Comparison of ENCODE assay signal across 28 cellular contexts in genomic region chr17:81843713-81844326, GRCh38. TPM values are rescaled to one million over a fixed set of nuclear protein-coding genes. Genes with fewer than 3 reads are reported as not detected.
A peak's percentile ranks its signal among the peaks of the same experiment; 100 is the strongest.
DNase-seq lines count a peak whose midpoint lies in the region; ATAC-seq, FAIRE-seq and TF ChIP-seq lines count a peak whose summit lies in the region.
"Had no signal": no experiment of that assay in that cellular context is flagged by ENCODE, and none has a peak within 500 bp of the region (broad histone marks: within the 10 kb centered on the region; RNA-seq: fewer than 3 reads in every experiment).

No MANE protein-coding gene starts in this region.

- H2AK9ac ChIP-seq in IMR-90 (replicated peaks; ENCODE audit: low read depth, low read length, poor library complexity): peak overlapping the region; percentile 42

- H4K5ac ChIP-seq in IMR-90 (ENCODE audit: low read depth, low read length): no peak overlapping the region

- no peak overlapping the region for H3K4me2 ChIP-seq in IMR-90 (ENCODE audit: low read depth, low read length)

- no peak overlapping the region for H2BK5ac ChIP-seq in IMR-90 (ENCODE audit: low read depth, low read length, poor library complexity, severe bottlenecking)

- no peak for ATAC-seq in IMR-90 (ENCODE audit: low read depth)
- ATAC-seq in psoas muscle: no peak
- ATAC-seq in GM19395 (IDR thresholded peaks at IDR 0.05; ENCODE audit: unreplicated experiment): no peak
- ATAC-seq: stimulated activated naive CD8-positive, alpha-beta T cell treated with anti-CD3 and anti-CD28 coated beads, Interleukin-15, Interleukin-2, amounts not matched to agents 100 U/mL and 50 U/mL, for 24 hours had no signal

- no peak for TF ChIP-seq POLR2A in IMR-90 (IDR thresholded peaks at IDR 0.05; ENCODE audit: low read depth, low read length)

- peaks cover 4 to 29% of the 10 kb centered on the region in 2 experiments; a peak in 3 of 4 replicates for H3K79me1 ChIP-seq in IMR-90 (ENCODE audit: low read depth in 1 of 2, low read length in 2 of 2)

- no peak overlapping the region for H2AFZ ChIP-seq in IMR-90 (replicated peaks; ENCODE audit: low read length, poor library complexity)

- no peak overlapping the region for H3K23ac ChIP-seq in IMR-90 (ENCODE audit: low read depth, low read length)

- intact Hi-C loops in IMR-90 (cut with micrococcal nuclease) (no loop called here), psoas muscle (cut with DNase I) (loop anchor here in 1 of 2 donors (2.0 kb wide), 1 partner anchor 15 kb away; no protein-coding TSS in a partner anchor), kidney (cut with DNase I) (no loop called here)

- peak overlapping the region; percentile 59 for H3K4me3 Mint-ChIP-seq in endothelial cell (ENCODE audit: unreplicated experiment)
- H3K4me3 Mint-ChIP-seq: activated naive CD8-positive, alpha-beta T cell treated with anti-CD3 and anti-CD28 coated beads, Interleukin-2, amount 50 U/mL, for 24 hours; brain; CD4-positive, CD25-positive, alpha-beta regulatory T cell had no signal

- no peak overlapping the region for H2BK20ac ChIP-seq in IMR-90 (ENCODE audit: low read depth, low read length)

- WGBS in IMR-90 (ENCODE audit: extremely low coverage in 2 of 2, insufficient read length in 1 of 2), 2 experiments: 94% methylated on average over 25 of the region's 30 CpGs; no CpG with 5 or more reads in 1 of the 2 experiments
- 89 to 94% (median 90%) methylated on average over 28 to 30 of the region's 30 CpGs for WGBS in psoas muscle, 3 donors

- no peak overlapping the region for H4K8ac ChIP-seq in IMR-90 (ENCODE audit: low read depth in 2 of 2, low read length in 2 of 2)

- no peaks in the 10 kb centered on the region for H3K9me1 ChIP-seq in IMR-90 (ENCODE audit: insufficient read depth, low read length)

- H3K14ac ChIP-seq in IMR-90 (replicated peaks; ENCODE audit: low read depth, low read length): no peak overlapping the region

- CTCF ChIA-PET in IMR-90 (lab: Yijun Ruan, JAX): no interaction called here

- H3K9ac ChIP-seq in IMR-90 (ENCODE audit: low read depth, low read length) (no peak overlapping the region), kidney (ENCODE audit: low read length in 2 of 2) (no peak overlapping the region)

- no peaks in the 10 kb centered on the region for H3K4me1 Mint-ChIP-seq in endothelial cell (ENCODE audit: unreplicated experiment)
- H3K4me1 Mint-ChIP-seq: activated naive CD8-positive, alpha-beta T cell treated with anti-CD3 and anti-CD28 coated beads, Interleukin-2, amount 50 U/mL, for 24 hours; brain; CD4-positive, CD25-positive, alpha-beta regulatory T cell had no signal

- H4K91ac ChIP-seq in IMR-90 (ENCODE audit: insufficient read depth, low read depth, low read length): no peak overlapping the region

- no peaks in the 10 kb centered on the region for H3K9me3 ChIP-seq in IMR-90 (ENCODE audit: control insufficient read depth, insufficient read depth, low read length)
- no peaks in the 10 kb centered on the region for H3K9me3 ChIP-seq in psoas muscle
- H3K9me3 ChIP-seq in kidney (ENCODE audit: control insufficient read depth in 1 of 2, low read length in 2 of 2): no peaks in the 10 kb centered on the region

- H3K18ac ChIP-seq in IMR-90 (ENCODE audit: low read depth, low read length): no peak overlapping the region

- peaks cover 10% of the 10 kb centered on the region for H3K27me3 Mint-ChIP-seq in endothelial cell (ENCODE audit: unreplicated experiment)
- H3K27me3 Mint-ChIP-seq: activated naive CD8-positive, alpha-beta T cell treated with anti-CD3 and anti-CD28 coated beads, Interleukin-2, amount 50 U/mL, for 24 hours; CD4-positive, CD25-positive, alpha-beta regulatory T cell had no signal

- no peak overlapping the region for H3K4me3 ChIP-seq in IMR-90 (ENCODE audit: insufficient read depth, low read depth, low read length)
- no peak overlapping the region for H3K4me3 ChIP-seq in psoas muscle
- no peak overlapping the region for H3K4me3 ChIP-seq in kidney (ENCODE audit: low read length in 2 of 2)
- H3K4me3 ChIP-seq: lung, SK-N-MC had no signal

- no peak overlapping the region for H3K27ac Mint-ChIP-seq in endothelial cell (ENCODE audit: unreplicated experiment)
- H3K27ac Mint-ChIP-seq: activated naive CD8-positive, alpha-beta T cell treated with anti-CD3 and anti-CD28 coated beads, Interleukin-2, amount 50 U/mL, for 24 hours had no signal

- no peaks in the 10 kb centered on the region for H3K27me3 ChIP-seq in IMR-90 (ENCODE audit: control insufficient read depth, insufficient read depth, low read length)
- H3K27me3 ChIP-seq in psoas muscle (ENCODE audit: insufficient read depth in 3 of 3, low read length in 2 of 3): no peaks in the 10 kb centered on the region

- H3K9me3 Mint-ChIP-seq in endothelial cell (ENCODE audit: unreplicated experiment): no peaks in the 10 kb centered on the region
- H3K9me3 Mint-ChIP-seq: activated naive CD8-positive, alpha-beta T cell treated with anti-CD3 and anti-CD28 coated beads, Interleukin-2, amount 50 U/mL, for 24 hours; brain; CD4-positive, CD25-positive, alpha-beta regulatory T cell had no signal

- H3K27ac ChIP-seq in IMR-90 (ENCODE audit: insufficient read depth, low read length) (no peak overlapping the region), psoas muscle (peak overlapping the region; percentile 98), kidney (ENCODE audit: low read depth in 2 of 2, low read length in 2 of 2) (no peak overlapping the region)
- H3K27ac ChIP-seq: SK-N-MC had no signal

- no peak for DNase-seq in IMR-90
- no peak for DNase-seq in endothelial cell (ENCODE audit: low spot score)
- no peak for DNase-seq in psoas muscle
- no peak for DNase-seq in kidney
- DNase-seq: activated CD8-positive, alpha-beta memory T cell treated with anti-CD3 and anti-CD28 coated beads, Interleukin-2, amount 50 U/mL, for 48 hours; activated effector memory CD4-positive, alpha-beta T cell treated with Interleukin-2 at 50 U/mL for 16 hours; activated naive CD8-positive, alpha-beta T cell treated with anti-CD3 and anti-CD28 coated beads, Interleukin-2, amount 50 U/mL, for 24 hours; CD4-positive, CD25-positive, alpha-beta regulatory T cell; DMS153; effector CD4-positive, alpha-beta T cell; hypothalamus; NCI-H1436; NCI-H524; nucleus accumbens; retina; stimulated activated CD4-positive, alpha-beta T cell treated with anti-CD3 and anti-CD28 coated beads, Interleukin-4, amount 100 ng/mL, for 4 hours; stimulated activated naive CD8-positive, alpha-beta T cell treated with anti-CD3 and anti-CD28 coated beads, Interleukin-15, Interleukin-2, amounts not matched to agents 100 U/mL and 50 U/mL, for 24 hours; T-helper 2 cell had no signal

- peaks cover 26% of the 10 kb centered on the region for H3K36me3 Mint-ChIP-seq in endothelial cell (ENCODE audit: low read depth, unreplicated experiment)

- no peak overlapping the region for H3K56ac ChIP-seq in IMR-90 (ENCODE audit: extremely low read depth, insufficient read depth, low read length)

- POLR2A ChIA-PET in IMR-90 (lab: Charles Lee; ENCODE audit: unreplicated experiment): no interaction called here

- no peak overlapping the region for H2BK120ac ChIP-seq in IMR-90 (ENCODE audit: low read depth, low read length)

- no peak for FAIRE-seq in kidney (lab: Jason Lieb, UNC)
- FAIRE-seq: frontal cortex, H54, keratinocyte had no signal

- in situ Hi-C loops in IMR-90 (cut with MboI; ENCODE audit: low sequenced_read_pairs): no loop called here

- no peak for TF ChIP-seq RAD21 in IMR-90 (IDR thresholded peaks at IDR 0.05; ENCODE audit: low read length)

- peaks cover 57% of the 10 kb centered on the region for H3K36me3 ChIP-seq in IMR-90 (ENCODE audit: control insufficient read depth, insufficient read depth, low read length)
- H3K36me3 ChIP-seq in psoas muscle (ENCODE audit: insufficient read depth in 1 of 2, low read depth in 1 of 2): peaks cover 10 to 61% of the 10 kb centered on the region in 2 donors
- peaks cover 12 to 37% of the 10 kb centered on the region in 2 donors for H3K36me3 ChIP-seq in kidney (ENCODE audit: control insufficient read depth in 1 of 2, insufficient read depth in 2 of 2, low read length in 2 of 2)

- H3K4ac ChIP-seq in IMR-90 (ENCODE audit: low read depth, low read length): no peak overlapping the region

- no peak overlapping the region for H2AK5ac ChIP-seq in IMR-90 (ENCODE audit: low read depth, low read length)

- TF ChIP-seq CTCF in IMR-90 (conservative IDR thresholded peaks at IDR 0.05; ENCODE audit: low read depth, low read length) (no peak), endothelial cell (IDR thresholded peaks at IDR 0.05; ENCODE audit: unreplicated experiment) (no peak), psoas muscle (IDR thresholded peaks at IDR 0.05) (no peak), kidney (IDR thresholded peaks at IDR 0.05; ENCODE audit: borderline replicate concordance, extremely low read depth, insufficient read depth) (no peak)

- no TSS peak for BruUV-seq in IMR-90 (replicated peaks; lab: Mats Ljungman, UMichigan)

- peaks cover 46% of the 10 kb centered on the region for H4K20me1 ChIP-seq in IMR-90 (ENCODE audit: insufficient read depth, low read length)

- H3K4me1 ChIP-seq in IMR-90 (ENCODE audit: control insufficient read depth, insufficient read depth, low read length) (no peaks in the 10 kb centered on the region), psoas muscle (peaks cover 46% of the 10 kb centered on the region), kidney (ENCODE audit: control insufficient read depth in 1 of 2, insufficient read depth in 1 of 2, low read depth in 1 of 2, low read length in 2 of 2) (no peaks in the 10 kb centered on the region)

- dilution Hi-C loops in IMR-90 (cut with HindIII; ENCODE audit: low sequenced_read_pairs, unreplicated experiment): no loop called here

- no peak overlapping the region for H2BK15ac ChIP-seq in IMR-90 (ENCODE audit: low read depth, low read length)

RNA-seq across cellular contexts. Expression of gene PPP1R27, which starts 9.0 kb away (rescaled TPM):
- not detected in 2 replicates for total RNA-seq in IMR-90 (2012; rRNA removed)
- polyA plus RNA-seq in IMR-90 (2012; rRNA removed): 0.20 and 0.21 TPM in 2 replicates
- 0.09 TPM in 1 of 2 replicates, not detected in the other for polyA plus RNA-seq in IMR-90 (2012; cell fraction: cytosol; rRNA removed)
- polyA plus RNA-seq in IMR-90 (2012; cell fraction: nucleus; rRNA removed; ENCODE audit: low replicate concordance): 0.56 and 0.97 TPM in 2 replicates
- total RNA-seq in endothelial cell (ENCODE audit: unreplicated experiment): not detected
- 1,000 to 10,000 TPM in 3 of 4 donors, 100 to 1,000 TPM in 1; 976 to 2,217 (median 1,286) TPM for total RNA-seq in psoas muscle
- polyA plus RNA-seq in psoas muscle: 100 to 1,000 TPM; 296 to 661 (median 603) TPM
- total RNA-seq in kidney: not detected
- not detected for polyA plus RNA-seq in kidney (ENCODE audit: insufficient read depth, low read depth, low replicate concordance)
- total RNA-seq: CD4-positive, CD25-positive, alpha-beta regulatory T cell; frontal cortex; G401; lung; MCF 10A; RPMI7951 had no signal
- polyA plus RNA-seq: CD4-positive, CD25-positive, alpha-beta regulatory T cell had no signal

RNA-seq across cellular contexts. Expression of gene MCRIP1, which starts 10.7 kb away (rescaled TPM):
- total RNA-seq in IMR-90 (2012; rRNA removed): 56.5 and 58.9 TPM in 2 replicates
- polyA plus RNA-seq in IMR-90 (2012; rRNA removed): 164 and 196 TPM in 2 replicates
- polyA plus RNA-seq in IMR-90 (2012; cell fraction: cytosol; rRNA removed): 183 and 249 TPM in 2 replicates
- 144 and 276 TPM in 2 replicates for polyA plus RNA-seq in IMR-90 (2012; cell fraction: nucleus; rRNA removed; ENCODE audit: low replicate concordance)
- 190 TPM for total RNA-seq in endothelial cell (ENCODE audit: unreplicated experiment)
- total RNA-seq in psoas muscle: 10 to 100 TPM; 20.5 to 47.6 (median 25.7) TPM
- polyA plus RNA-seq in psoas muscle: 100 to 1,000 TPM in 1 of 3 donors, 10 to 100 TPM in 2; 45.1 to 187 (median 57.1) TPM
- 88.3 TPM for total RNA-seq in kidney
- polyA plus RNA-seq in kidney (ENCODE audit: insufficient read depth, low read depth, low replicate concordance): 151 TPM

RNA-seq across cellular contexts. Expression of gene P4HB, which starts 16.5 kb away (rescaled TPM):
- total RNA-seq in IMR-90 (2012; rRNA removed) (917 and 932 TPM in 2 replicates), endothelial cell (ENCODE audit: unreplicated experiment) (678 TPM), psoas muscle (100 to 1,000 TPM; 244 to 361 (median 296) TPM), kidney (482 TPM)
- polyA plus RNA-seq in IMR-90 (2012; rRNA removed) (530 and 599 TPM in 2 replicates), psoas muscle (100 to 1,000 TPM; 236 to 384 (median 267) TPM), kidney (ENCODE audit: insufficient read depth, low read depth, low replicate concordance) (411 TPM)
- polyA plus RNA-seq in IMR-90 (2012; cell fraction: cytosol; rRNA removed): 309 and 642 TPM in 2 replicates
- 287 and 329 TPM in 2 replicates for polyA plus RNA-seq in IMR-90 (2012; cell fraction: nucleus; rRNA removed; ENCODE audit: low replicate concordance)

RNA-seq across cellular contexts. Expression of gene ARHGDIA, which starts 27.3 kb away (rescaled TPM):
- total RNA-seq in IMR-90 (2012; rRNA removed) (62.7 and 77.2 TPM in 2 replicates), endothelial cell (ENCODE audit: unreplicated experiment) (443 TPM), psoas muscle (100 to 1,000 TPM in 3 of 4 donors, 10 to 100 TPM in 1; 88.3 to 192 (median 160) TPM), kidney (453 TPM)
- polyA plus RNA-seq in IMR-90 (2012; rRNA removed) (324 and 362 TPM in 2 replicates), psoas muscle (100 to 1,000 TPM in 2 of 3 donors, 10 to 100 TPM in 1; 79.1 to 268 (median 100) TPM), kidney (ENCODE audit: insufficient read depth, low read depth, low replicate concordance) (424 TPM)
- 214 and 386 TPM in 2 replicates for polyA plus RNA-seq in IMR-90 (2012; cell fraction: cytosol; rRNA removed)
- 425 and 839 TPM in 2 replicates for polyA plus RNA-seq in IMR-90 (2012; cell fraction: nucleus; rRNA removed; ENCODE audit: low replicate concordance)

RNA-seq across cellular contexts. Expression of gene GCGR, which starts 39.9 kb away (rescaled TPM):
- total RNA-seq in IMR-90 (2012; rRNA removed): not detected in 2 replicates
- polyA plus RNA-seq in IMR-90 (2012; rRNA removed): not detected in 2 replicates
- polyA plus RNA-seq in IMR-90 (2012; cell fraction: cytosol; rRNA removed): not detected in 2 replicates
- polyA plus RNA-seq in IMR-90 (2012; cell fraction: nucleus; rRNA removed; ENCODE audit: low replicate concordance): 0.05 TPM in 1 of 2 replicates, not detected in the other
- total RNA-seq in endothelial cell (ENCODE audit: unreplicated experiment): not detected
- total RNA-seq in psoas muscle: not detected
- under 1 TPM in 2 of 3 donors, not detected in 1; 0.03 to 0.08 TPM for polyA plus RNA-seq in psoas muscle
- 9.3 TPM for total RNA-seq in kidney
- polyA plus RNA-seq in kidney (ENCODE audit: insufficient read depth, low read depth, low replicate concordance): 37.2 TPM
- total RNA-seq: CD4-positive, CD25-positive, alpha-beta regulatory T cell; frontal cortex; MCF 10A; RPMI7951 had no signal
- polyA plus RNA-seq: CD4-positive, CD25-positive, alpha-beta regulatory T cell; keratinocyte had no signal

Comparison
In these comparisons a context has a peak if more than half of its experiments do, and no peak if none do; other contexts are left out.
1. RNA of gene PPP1R27, which starts 9.0 kb away (total RNA-seq): 976 to 2,217 TPM in psoas muscle; not detected in endothelial cell (single experiment), not detected in IMR-90 and not detected in kidney (single experiment); every median in the first group is over 100 times any median in the second.